13 cellular contexts compared by ENCODE assay signal in genomic region chr7:81627565-81628287, GRCh38.
DNase-seq lines count a peak whose midpoint lies in the region; ATAC-seq, FAIRE-seq and TF ChIP-seq lines count a peak whose summit lies in the region.
"Had no signal": no experiment of that assay in that cellular context is flagged by ENCODE, and none has a peak within 500 bp of the region (broad histone marks: within the 10 kb centered on the region; RNA-seq: fewer than 3 reads in every experiment).

No MANE protein-coding gene starts in this region.

- intact Hi-C loops in GM12878 (cut with micrococcal nuclease; ENCODE audit: unreplicated experiment): no loop called here

- TF ChIP-seq CTCF in GM12878 (IDR thresholded peaks at IDR 0.05 in 2 of 3, conservative IDR thresholded peaks at IDR 0.05 in 1 of 3; ENCODE audit: control insufficient read depth in 2 of 3, extremely low read depth in 1 of 3, insufficient read depth in 1 of 3, low read depth in 3 of 3, low read length in 3 of 3) (no peak), foreskin keratinocyte (conservative IDR thresholded peaks at IDR 0.05) (no peak)

- SMC1A ChIA-PET in GM12878 (lab: Charles Lee; ENCODE audit: uncharacterized antibody, unreplicated experiment): interaction anchor here (0.8 to 2.0 kb wide), 3 partner anchors 8 to 12 kb away, joined by 4 to 7 read pairs (median 6); no protein-coding TSS in a partner anchor

- no peak overlapping the region for H3K4me3 ChIP-seq in GM12878

- no peak for TF ChIP-seq EP300 in GM12878 (IDR thresholded peaks at IDR 0.05; ENCODE audit: borderline replicate concordance in 1 of 2, control insufficient read depth in 1 of 2, low read depth in 2 of 2, low read length in 2 of 2)

- ATAC-seq in GM12878 (peak; percentile 57), foreskin keratinocyte (peak; percentile 97), GM18861 (IDR thresholded peaks at IDR 0.05; ENCODE audit: unreplicated experiment) (no peak), HG03378 (IDR thresholded peaks at IDR 0.05; ENCODE audit: unreplicated experiment) (no peak)

- TF ChIP-seq POLR2A in GM12878 (IDR thresholded peaks at IDR 0.05; ENCODE audit: low read depth, low read length): no peak

- RAD21 ChIA-PET in GM12878 (lab: Charles Lee; ENCODE audit: unreplicated experiment): interaction anchor here (1.2 kb wide), 1 partner anchor 14 kb away, joined by 4 read pairs; no protein-coding TSS in a partner anchor

- H3K27ac ChIP-seq in GM12878 (ENCODE audit: control insufficient read depth, insufficient read depth) (no peak overlapping the region), foreskin keratinocyte (peak overlapping the region; percentile 74)

- peak; percentile 21 for DNase-seq in A172 (ENCODE audit: low spot score)
- DNase-seq in HT1080 (ENCODE audit: low read depth): peak; percentile 55
- no peak for DNase-seq in GM12878 (ENCODE audit: low read depth, low spot score)
- peak; percentile 62 to 81 for DNase-seq in foreskin keratinocyte
- DNase-seq in T1000 (lab: John Stamatoyannopoulos, UW): no peak
- DNase-seq in NCI-H2171 (lab: John Stamatoyannopoulos, UW): no peak
- DNase-seq: activated B cell treated with CpG ODN at 0.5 μM for 24 hours; activated naive CD4-positive, alpha-beta T cell treated with anti-CD3 and anti-CD28 coated beads, Interleukin-2, amount 10 ng/mL, durations not matched to agents 7 days and 5 days; occipital lobe; stimulated activated CD4-positive, alpha-beta T cell treated with anti-CD3 and anti-CD28 coated beads, Interleukin-12 subunit alpha, Interleukin-12 subunit beta, amount 100 ng/mL, for 4 hours had no signal

- no TSS peak for BruUV-seq in GM12878 (replicated peaks; lab: Mats Ljungman, UMichigan)

- POLR2A ChIA-PET in GM12878 (lab: Charles Lee): no interaction called here

- no peak for FAIRE-seq in GM12878 (lab: Jason Lieb, UNC)
- FAIRE-seq: HTR-8/SVneo had no signal

- H3K4me2 ChIP-seq in GM12878 (ENCODE audit: control insufficient read depth, insufficient read depth): no peak overlapping the region

- H3K9me3 ChIP-seq in GM12878 (replicated peaks; ENCODE audit: control insufficient read depth, insufficient read depth, low read length): no peaks in the 10 kb centered on the region

- H3K36me3 ChIP-seq in GM12878 (ENCODE audit: control insufficient read depth in 2 of 2, insufficient read depth in 2 of 2, low read length in 1 of 2): no peaks in the 10 kb centered on the region

- no peaks in the 10 kb centered on the region for H4K20me1 ChIP-seq in GM12878 (ENCODE audit: control insufficient read depth, insufficient read depth)

- H2AFZ ChIP-seq in GM12878 (ENCODE audit: control insufficient read depth, low read depth, low read length): no peak overlapping the region

- no peaks in the 10 kb centered on the region for H3K27me3 ChIP-seq in GM12878 (replicated peaks in 1 of 2; ENCODE audit: control insufficient read depth in 2 of 2, insufficient read depth in 2 of 2, low read length in 1 of 2)
- H3K27me3 ChIP-seq in foreskin keratinocyte: no peaks in the 10 kb centered on the region

- H3K79me2 ChIP-seq in GM12878 (ENCODE audit: control insufficient read depth, insufficient read depth, low read length): no peaks in the 10 kb centered on the region

- CTCF ChIA-PET in GM12878 (lab: Yijun Ruan, JAX): no interaction called here

- H3K9ac ChIP-seq in GM12878 (ENCODE audit: control insufficient read depth, insufficient read depth, low read length): no peak overlapping the region

- in situ Hi-C loops in GM12878 (cut with MboI): no loop called here

- WGBS in GM12878 (ENCODE audit: insufficient coverage, insufficient replicate concordance, low lambda C conversion rate, missing lambda C conversion rate): 29% methylated on average over 6 of the region's 6 CpGs

- H3K4me1 ChIP-seq in GM12878 (ENCODE audit: control insufficient read depth, insufficient read depth, low read length) (no peaks in the 10 kb centered on the region), foreskin keratinocyte (peaks cover 27% of the 10 kb centered on the region)

- TF ChIP-seq RAD21 in GM12878 (IDR thresholded peaks at IDR 0.05; ENCODE audit: insufficient read depth, low read depth, low read length): no peak

TF ChIP-seq in GM12878, 131 proteins besides CTCF, POLR2A, EP300 and RAD21:
- TF ChIP-seq TCF7 (IDR thresholded peaks at IDR 0.05; ENCODE audit: borderline replicate concordance): no peak
- TF ChIP-seq ATF7 (IDR thresholded peaks at IDR 0.05; ENCODE audit: low read depth): peak; percentile 77
- no peak for TF ChIP-seq PKNOX1 (IDR thresholded peaks at IDR 0.05)
- TF ChIP-seq ZBTB11 (CRISPR knock-in tag; IDR thresholded peaks at IDR 0.05): no peak
- TF ChIP-seq NFIC (IDR thresholded peaks at IDR 0.05; ENCODE audit: low read depth, low read length): peak; percentile 63; the same call in 1 of the 2 replicates
- peak; percentile 59 for TF ChIP-seq JUNB (IDR thresholded peaks at IDR 0.05)

Comparison
In these comparisons a context has a peak if more than half of its experiments do, and no peak if none do; other contexts are left out.
1. DNase-seq: peak in A172 (single experiment), HT1080 (single experiment) and foreskin keratinocyte (2 of 2); none in GM12878 (single experiment), T1000 (single experiment) and NCI-H2171 (single experiment).
2. ATAC-seq: peak in GM12878 (single experiment) and foreskin keratinocyte (single experiment); none in GM18861 (single experiment) and HG03378 (single experiment).